In genomic region chr14:64209428-64210165, GRCh38 we compare ENCODE assay signal across 11 cellular contexts.
A peak's percentile ranks its signal among the peaks of the same experiment; 100 is the strongest.
DNase-seq lines count a peak whose midpoint lies in the region; ATAC-seq, FAIRE-seq and TF ChIP-seq lines count a peak whose summit lies in the region.
"Had no signal": no experiment of that assay in that cellular context is flagged by ENCODE, and none has a peak within 500 bp of the region (broad histone marks: within the 10 kb centered on the region; RNA-seq: fewer than 3 reads in every experiment).

No MANE protein-coding gene starts in this region.

- ATAC-seq in left ventricle myocardium superior: peak; percentile 82

- no peaks in the 10 kb centered on the region for H3K27me3 ChIP-seq in vagina
- H3K27me3 ChIP-seq in neural progenitor cell: no peaks in the 10 kb centered on the region

- H3K9me3 ChIP-seq in vagina (no peaks in the 10 kb centered on the region), neural progenitor cell (ENCODE audit: low read depth) (no peaks in the 10 kb centered on the region)

- intact Hi-C loops in left ventricle myocardium superior (cut with micrococcal nuclease): no loop called here
- intact Hi-C loops in vagina (cut with DNase I): no loop called here

- H3K4me3 Mint-ChIP-seq in neural progenitor cell: no peak overlapping the region

- H3K4me3 ChIP-seq in vagina: no peak overlapping the region
- H3K4me3 ChIP-seq in neural progenitor cell: no peak overlapping the region

- H3K79me2 ChIP-seq in neural progenitor cell (ENCODE audit: low read depth): no peaks in the 10 kb centered on the region

- peaks cover 3% of the 10 kb centered on the region for H3K27me3 Mint-ChIP-seq in neural progenitor cell (ENCODE audit: insufficient read depth, low read depth)

- H3K4me1 ChIP-seq in vagina (no peaks in the 10 kb centered on the region), neural progenitor cell (peaks cover 10% of the 10 kb centered on the region)

- TF ChIP-seq CTCF in vagina (IDR thresholded peaks at IDR 0.05) (no peak), neural progenitor cell (IDR thresholded peaks at IDR 0.05) (no peak), D721Med (IDR thresholded peaks at IDR 0.05; ENCODE audit: insufficient read depth, missing control alignments) (no peak)

- no peak for TF ChIP-seq POLR2A in vagina (IDR thresholded peaks at IDR 0.05)

- H3K4me1 Mint-ChIP-seq in neural progenitor cell: peaks cover 11% of the 10 kb centered on the region

- H3K36me3 ChIP-seq in vagina (peaks cover 0 to 27% of the 10 kb centered on the region in 2 donors), neural progenitor cell (peaks cover 3% of the 10 kb centered on the region)

- peaks cover 29% of the 10 kb centered on the region for H3K36me3 Mint-ChIP-seq in neural progenitor cell

- peak; percentile 26 for DNase-seq in NCI-H2171 treated with DMSO at 0.1 percent for 48 hours (lab: John Stamatoyannopoulos, UW)
- DNase-seq in NCI-H2171 (lab: John Stamatoyannopoulos, UW): no peak
- DNase-seq in NCI-H1694 treated with DMSO at 0.1 percent for 48 hours (lab: John Stamatoyannopoulos, UW): peak; percentile 59
- peak; percentile 83 for DNase-seq in left ventricle myocardium superior
- DNase-seq in vagina (ENCODE audit: extremely low spot score in 2 of 2): no peak
- DNase-seq in HT-29 (ENCODE audit: low spot score): no peak
- DNase-seq in neural progenitor cell (ENCODE audit: low spot score): no peak
- DNase-seq in D721Med (ENCODE audit: insufficient read length, low spot score): no peak
- DNase-seq: stimulated activated CD4-positive, alpha-beta T cell treated with anti-CD3 and anti-CD28 coated beads, Interleukin-4, amount 100 ng/mL, for 4 hours had no signal

- H3K9ac ChIP-seq in neural progenitor cell: no peak overlapping the region

- no peak overlapping the region for H2AFZ ChIP-seq in neural progenitor cell (replicated peaks)

- no peak overlapping the region for H3K4me2 ChIP-seq in neural progenitor cell

- no peaks in the 10 kb centered on the region for H3K9me3 Mint-ChIP-seq in neural progenitor cell

- H3K27ac ChIP-seq in vagina (peak overlapping the region; percentile 6), neural progenitor cell (no peak overlapping the region)

- no peaks in the 10 kb centered on the region for H3F3A ChIP-seq in neural progenitor cell (ENCODE audit: low read depth)

- H3K27ac Mint-ChIP-seq in neural progenitor cell: no peak overlapping the region

- peaks cover 19% of the 10 kb centered on the region for H4K20me1 ChIP-seq in neural progenitor cell (ENCODE audit: low read depth)

- FAIRE-seq in D721Med (lab: Jason Lieb, UNC): no peak
- FAIRE-seq: A204.1, islet of Langerhans had no signal

Comparison
In these comparisons a context has a peak if more than half of its experiments do, and no peak if none do; other contexts are left out.
1. DNase-seq: peak in NCI-H2171 treated with DMSO at 0.1 percent for 48 hours (single experiment), NCI-H1694 treated with DMSO at 0.1 percent for 48 hours (single experiment) and left ventricle myocardium superior (single experiment); none in NCI-H2171 (single experiment), vagina (0 of 2), HT-29 (single experiment), neural progenitor cell (single experiment) and D721Med (single experiment).